ENCODE assay signal across 17 cellular contexts in genomic region chr10:28951484-28951883, GRCh38.
A peak's percentile ranks its signal among the peaks of the same experiment; 100 is the strongest.
DNase-seq lines count a peak whose midpoint lies in the region; ATAC-seq and TF ChIP-seq lines count a peak whose summit lies in the region.
"Had no signal": no experiment of that assay in that cellular context is flagged by ENCODE, and none has a peak within 500 bp of the region (broad histone marks: within the 10 kb centered on the region; RNA-seq: fewer than 3 reads in every experiment).

No MANE protein-coding gene starts in this region.

- TF ChIP-seq CTCF in brain microvascular endothelial cell (IDR thresholded peaks at IDR 0.05; ENCODE audit: low read depth, low read length, missing control alignments) (no peak), BE2C (IDR thresholded peaks at IDR 0.05; ENCODE audit: low read depth, low read length) (no peak)

- no peaks in the 10 kb centered on the region for H3K36me3 ChIP-seq in brain microvascular endothelial cell (replicated peaks)
- H3K36me3 ChIP-seq in BE2C = no peaks in the 10 kb centered on the region
- H3K36me3 ChIP-seq: neutrophil, thoracic aorta had no signal

- H3K27me3 ChIP-seq in brain microvascular endothelial cell (replicated peaks) = no peaks in the 10 kb centered on the region
- H3K27me3 ChIP-seq in BE2C = no peaks in the 10 kb centered on the region

- DNase-seq in myocyte (ENCODE audit: low read depth) (peak; percentile 48), brain microvascular endothelial cell (no peak), left cardiac atrium (no peak), NCI-H2171 treated with DMSO at 0.1 percent for 48 hours (lab: John Stamatoyannopoulos, UW) (no peak), BE2C (no peak)
- DNase-seq: activated CD4-positive, alpha-beta T cell treated with anti-CD3 and anti-CD28 coated beads, Interleukin-2, amount 10 ng/mL, durations not matched to agents 7 days and 5 days; activated naive CD4-positive, alpha-beta T cell treated with Interleukin-2 at 50 U/mL for 16 hours; dermis blood vessel endothelial cell; GOT3; left colon; NCI-H748 treated with DMSO at 0.1 percent for 48 hours had no signal

- in situ Hi-C loops in brain microvascular endothelial cell (cut with HindIII; ENCODE audit: low pct_ligation_motif_present, low sequenced_read_pairs) = no loop called here

- H3K9me3 ChIP-seq in BE2C = no peaks in the 10 kb centered on the region
- H3K9me3 ChIP-seq: neutrophil, thoracic aorta had no signal

- H3K27ac ChIP-seq in brain microvascular endothelial cell = no peak overlapping the region
- H3K27ac ChIP-seq: neutrophil, RWPE1, thoracic aorta had no signal

- peak; percentile 63 for ATAC-seq in GM18867 (IDR thresholded peaks at IDR 0.05; ENCODE audit: unreplicated experiment)
- peak; percentile 57 for ATAC-seq in GM21723 (IDR thresholded peaks at IDR 0.05; ENCODE audit: unreplicated experiment)
- peak; percentile 71 for ATAC-seq in HG03432 (IDR thresholded peaks at IDR 0.05; ENCODE audit: unreplicated experiment)
- ATAC-seq in left cardiac atrium = no peak
- ATAC-seq: left colon had no signal

- H3K4me1 ChIP-seq in BE2C = no peaks in the 10 kb centered on the region

- H3K4me3 ChIP-seq in brain microvascular endothelial cell (ENCODE audit: low read depth, low read length) = no peak overlapping the region
- no peak overlapping the region for H3K4me3 ChIP-seq in BE2C (ENCODE audit: low read depth, low read length)
- H3K4me3 ChIP-seq: thoracic aorta had no signal

- intact Hi-C loops in left cardiac atrium (cut with DNase I) = no loop called here

Comparison
In these comparisons a context has a peak if more than half of its experiments do, and no peak if none do; other contexts are left out.
1. ATAC-seq: peak in GM18867 (single experiment), GM21723 (single experiment) and HG03432 (single experiment); none in left cardiac atrium (0 of 2).